16 cellular contexts compared by ENCODE assay signal in genomic region chr12:112340983-112341840, GRCh38. TPM values are rescaled to one million over a fixed set of nuclear protein-coding genes. Genes with fewer than 3 reads are reported as not detected.
DNase-seq lines count a peak whose midpoint lies in the region; ATAC-seq and TF ChIP-seq lines count a peak whose summit lies in the region.
"Had no signal": no experiment of that assay in that cellular context is flagged by ENCODE, and none has a peak within 500 bp of the region (broad histone marks: within the 10 kb centered on the region; RNA-seq: fewer than 3 reads in every experiment).

No MANE protein-coding gene starts in this region.

- H3K4me3 ChIP-seq in LNCaP clone FGC (ENCODE audit: low read depth, low read length) (no peak overlapping the region), ectodermal cell (ENCODE audit: insufficient read depth, low read depth, low read length) (no peak overlapping the region), aorta (ENCODE audit: low read length in 2 of 2) (no peak overlapping the region)
- H3K4me3 ChIP-seq: BLaER1 treated with 17β-estradiol and CSF1 and Interleukin-3, amounts not matched to agents 10 nM and 100 nM; lung; right atrium auricular region; thoracic aorta had no signal

- no peaks in the 10 kb centered on the region for H3K36me3 ChIP-seq in ectodermal cell (ENCODE audit: control insufficient read depth, insufficient read depth, low read length)
- H3K36me3 ChIP-seq in aorta (ENCODE audit: control insufficient read depth in 1 of 2, insufficient read depth in 2 of 2, low read length in 1 of 2), result no peaks in the 10 kb centered on the region
- H3K36me3 ChIP-seq: right atrium auricular region, thoracic aorta had no signal

- no peak for TF ChIP-seq CTCF in LNCaP clone FGC (IDR thresholded peaks at IDR 0.05; ENCODE audit: control insufficient read depth, extremely low read depth, insufficient read depth)

- H3K4me1 ChIP-seq in ectodermal cell (ENCODE audit: control insufficient read depth, insufficient read depth, low read length) (no peaks in the 10 kb centered on the region), aorta (ENCODE audit: control insufficient read depth in 1 of 2, insufficient read depth in 2 of 2, low read length in 2 of 2) (no peaks in the 10 kb centered on the region)
- H3K4me1 ChIP-seq: foreskin keratinocyte, right atrium auricular region had no signal

- H3K9me3 ChIP-seq in ectodermal cell (ENCODE audit: control insufficient read depth, low read length) (no peaks in the 10 kb centered on the region), aorta (ENCODE audit: control insufficient read depth, low read length) (no peaks in the 10 kb centered on the region)
- H3K9me3 ChIP-seq: BLaER1 treated with 17β-estradiol and CSF1 and Interleukin-3, amounts not matched to agents 10 nM and 100 nM; right atrium auricular region; thoracic aorta had no signal

- ATAC-seq in aorta (ENCODE audit: low FRiP score) (no peak), HG03354 (IDR thresholded peaks at IDR 0.05; ENCODE audit: poor library complexity, severe bottlenecking, unreplicated experiment) (no peak)
- ATAC-seq: activated naive CD8-positive, alpha-beta T cell treated with anti-CD3 and anti-CD28 coated beads, Interleukin-2, amount 50 U/mL, for 24 hours; foreskin keratinocyte had no signal

- 89 to 96% methylated on average over 4 to 5 of the region's 5 CpGs for WGBS in ectodermal cell, 2 experiments
- WGBS in aorta, 2 donors, result 69 to 75% methylated on average over 5 of the region's 5 CpGs

- DNase-seq in LNCaP clone FGC (ENCODE audit: low read depth) (peak; percentile 81), NCI-H510A (lab: John Stamatoyannopoulos, UW) (peak; percentile 15), renal cortical epithelial cell (ENCODE audit: low read depth) (peak; percentile 11), aorta (no peak)
- DNase-seq in stimulated activated CD4-positive, alpha-beta T cell treated with anti-CD3 and anti-CD28 coated beads, Interleukin-4, amount 100 ng/mL, for 1 hour, result no peak
- DNase-seq: activated naive CD8-positive, alpha-beta T cell treated with anti-CD3 and anti-CD28 coated beads, Interleukin-2, amount 50 U/mL, for 24 hours; activated T-cell treated with anti-CD3 and anti-CD28 coated beads, Interleukin-2, amount 50 U/mL, for 1 hour; foreskin keratinocyte; Karpas-422; NCI-H2107 had no signal

- H3K27me3 ChIP-seq in ectodermal cell (ENCODE audit: control insufficient read depth, insufficient read depth, low read length, poor library complexity, severe bottlenecking) (no peaks in the 10 kb centered on the region), aorta (ENCODE audit: control insufficient read depth in 1 of 2, insufficient read depth in 2 of 2, low read length in 1 of 2) (no peaks in the 10 kb centered on the region)
- H3K27me3 ChIP-seq: BLaER1 treated with 17β-estradiol and CSF1 and Interleukin-3, amounts not matched to agents 10 nM and 100 nM; foreskin keratinocyte; right atrium auricular region had no signal

- intact Hi-C loops in aorta (cut with DNase I), result no loop called here

- peak overlapping the region; percentile 26 for H3K27ac ChIP-seq in ectodermal cell (ENCODE audit: insufficient read depth, low read depth, low read length, poor library complexity, severe bottlenecking)
- H3K27ac ChIP-seq in aorta (ENCODE audit: low read depth in 1 of 2, low read length in 2 of 2), result no peak overlapping the region
- H3K27ac ChIP-seq: BLaER1 treated with 17β-estradiol and CSF1 and Interleukin-3, amounts not matched to agents 10 nM and 100 nM; foreskin keratinocyte; right atrium auricular region; thoracic aorta had no signal

RNA-seq across cellular contexts. Expression of gene HECTD4, which starts 41.0 kb away (rescaled TPM):
- 20.0 TPM for polyA plus RNA-seq in ectodermal cell (2013, experiment 1 of 4)
- polyA plus RNA-seq in ectodermal cell (2013, experiment 2 of 4), result 21.5 TPM
- polyA plus RNA-seq in ectodermal cell (2013, experiment 3 of 4), result 16.8 TPM
- 21.8 TPM for polyA plus RNA-seq in ectodermal cell (2013, experiment 4 of 4)
- 12.3 and 47.3 TPM in 2 replicates for total RNA-seq in renal cortical epithelial cell
- 10 to 100 TPM; 64.4 to 78.5 TPM for total RNA-seq in aorta
- polyA plus RNA-seq in aorta, result 10 to 100 TPM; 16.0 to 24.7 TPM

Comparison
In these comparisons a context has a peak if more than half of its experiments do, and no peak if none do; other contexts are left out.
1. DNase-seq: peak in LNCaP clone FGC (single experiment), NCI-H510A (single experiment) and renal cortical epithelial cell (single experiment); none in aorta (0 of 2) and stimulated activated CD4-positive, alpha-beta T cell treated with anti-CD3 and anti-CD28 coated beads, Interleukin-4, amount 100 ng/mL, for 1 hour (single experiment).